13 cellular contexts compared by ENCODE assay signal in genomic region chr11:117822522-117823033, GRCh38. TPM values are rescaled to one million over a fixed set of nuclear protein-coding genes. Genes with fewer than 3 reads are reported as not detected.
DNase-seq lines count a peak whose midpoint lies in the region; ATAC-seq and TF ChIP-seq lines count a peak whose summit lies in the region.
"Had no signal": no experiment of that assay in that cellular context is flagged by ENCODE, and none has a peak within 500 bp of the region (broad histone marks: within the 10 kb centered on the region; RNA-seq: fewer than 3 reads in every experiment).

No MANE protein-coding gene starts in this region.

- DNase-seq in activated CD8-positive, alpha-beta memory T cell treated with anti-CD3 and anti-CD28 coated beads for 24 hours, result peak; percentile 52
- DNase-seq in activated CD8-positive, alpha-beta memory T cell treated with anti-CD3 and anti-CD28 coated beads, Interleukin-2, amount 50 U/mL, for 48 hours, result no peak
- DNase-seq in T-helper 17 cell (no peak), esophagus muscularis mucosa (ENCODE audit: extremely low spot score) (no peak), H4 (ENCODE audit: low spot score) (no peak), pons (ENCODE audit: low spot score) (no peak), AML-193 (lab: John Stamatoyannopoulos, UW) (no peak)
- no peak for DNase-seq in stimulated activated effector memory CD8-positive, alpha-beta T cell treated with anti-CD3 and anti-CD28 coated beads, Interleukin-12 subunit alpha, Interleukin-12 subunit beta, amount 100 ng/mL, for 72 hours (ENCODE audit: low spot score in 2 of 2)
- DNase-seq: NCI-H1694 treated with DMSO at 0.1 percent for 48 hours had no signal

- H3K4me1 Mint-ChIP-seq in T-helper 17 cell, result peaks cover 32% of the 10 kb centered on the region
- H3K4me1 Mint-ChIP-seq in stimulated activated effector memory CD8-positive, alpha-beta T cell treated with anti-CD3 and anti-CD28 coated beads, Interleukin-12 subunit alpha, Interleukin-12 subunit beta, amount 100 ng/mL, for 72 hours, result peaks cover 71% of the 10 kb centered on the region

- peaks cover 0 to 29% (median 0%) of the 10 kb centered on the region in 4 donors for H3K27me3 ChIP-seq in esophagus muscularis mucosa
- H3K27me3 ChIP-seq: gastrocnemius medialis, tibial nerve had no signal

- H3K9me3 ChIP-seq in T-helper 17 cell (ENCODE audit: control insufficient read depth, low read length, poor library complexity, severe bottlenecking) (no peaks in the 10 kb centered on the region), esophagus muscularis mucosa (no peaks in the 10 kb centered on the region)
- H3K9me3 ChIP-seq: gastrocnemius medialis, tibial nerve had no signal

- TF ChIP-seq CTCF in esophagus muscularis mucosa (IDR thresholded peaks at IDR 0.05), result no peak

- TF ChIP-seq EP300 in esophagus muscularis mucosa (IDR thresholded peaks at IDR 0.05), result no peak

- intact Hi-C loops in esophagus muscularis mucosa (cut with DNase I), result no loop called here

- peak overlapping the region; percentile 88 for H3K27ac Mint-ChIP-seq in T-helper 17 cell
- peak overlapping the region; percentile 93 for H3K27ac Mint-ChIP-seq in stimulated activated effector memory CD8-positive, alpha-beta T cell treated with anti-CD3 and anti-CD28 coated beads, Interleukin-12 subunit alpha, Interleukin-12 subunit beta, amount 100 ng/mL, for 72 hours
- H3K27ac Mint-ChIP-seq: T-helper 2 cell treated with Interferon-gamma antibody and Interleukin-4, amounts not matched to agents 5 μg/mL and 100 μg/mL, for 36 hours had no signal

- 88% methylated on average over 10 of the region's 17 CpGs for WGBS in esophagus muscularis mucosa

- H3K4me3 ChIP-seq in esophagus muscularis mucosa, result no peak overlapping the region
- H3K4me3 ChIP-seq: gastrocnemius medialis, tibial nerve had no signal

- H3K4me3 Mint-ChIP-seq in T-helper 17 cell, result no peak overlapping the region
- no peak overlapping the region for H3K4me3 Mint-ChIP-seq in stimulated activated effector memory CD8-positive, alpha-beta T cell treated with anti-CD3 and anti-CD28 coated beads, Interleukin-12 subunit alpha, Interleukin-12 subunit beta, amount 100 ng/mL, for 72 hours
- H3K4me3 Mint-ChIP-seq: T-helper 2 cell treated with Interferon-gamma antibody and Interleukin-4, amounts not matched to agents 5 μg/mL and 100 μg/mL, for 36 hours had no signal

- no peak for ATAC-seq in T-helper 17 cell
- ATAC-seq in stimulated activated effector memory CD8-positive, alpha-beta T cell treated with anti-CD3 and anti-CD28 coated beads, Interleukin-12 subunit alpha, Interleukin-12 subunit beta, amount 100 ng/mL, for 72 hours, result no peak
- ATAC-seq: gastrocnemius medialis had no signal

- H3K27me3 Mint-ChIP-seq in T-helper 17 cell, result no peaks in the 10 kb centered on the region

- peaks cover 20 to 59% (median 48%) of the 10 kb centered on the region in 4 donors for H3K4me1 ChIP-seq in esophagus muscularis mucosa

- peak overlapping the region; percentile 64 to 79 (median 78) for H3K27ac ChIP-seq in esophagus muscularis mucosa (replicated peaks in 1 of 4)

- no peaks in the 10 kb centered on the region for H3K9me3 Mint-ChIP-seq in stimulated activated effector memory CD8-positive, alpha-beta T cell treated with anti-CD3 and anti-CD28 coated beads, Interleukin-12 subunit alpha, Interleukin-12 subunit beta, amount 100 ng/mL, for 72 hours
- H3K9me3 Mint-ChIP-seq: T-helper 2 cell treated with Interferon-gamma antibody and Interleukin-4, amounts not matched to agents 5 μg/mL and 100 μg/mL, for 36 hours had no signal

- TF ChIP-seq POLR2A in esophagus muscularis mucosa (IDR thresholded peaks at IDR 0.05; ENCODE audit: low read depth), result no peak

- H3K36me3 ChIP-seq in esophagus muscularis mucosa, result no peaks in the 10 kb centered on the region
- H3K36me3 ChIP-seq: gastrocnemius medialis, tibial nerve had no signal

- no peaks in the 10 kb centered on the region for H3K36me3 Mint-ChIP-seq in T-helper 17 cell (ENCODE audit: low read depth)
- peaks cover 13% of the 10 kb centered on the region for H3K36me3 Mint-ChIP-seq in stimulated activated effector memory CD8-positive, alpha-beta T cell treated with anti-CD3 and anti-CD28 coated beads, Interleukin-12 subunit alpha, Interleukin-12 subunit beta, amount 100 ng/mL, for 72 hours

RNA-seq across cellular contexts. Expression of gene FXYD2, which starts 2.0 kb away (rescaled TPM):
- 1 to 10 TPM in 1 of 2 donors, not detected in 1; 1.3 TPM for total RNA-seq in T-helper 17 cell
- 1 to 10 TPM in 3 of 4 donors, under 1 TPM in 1; 0.52 to 5.8 (median 3.7) TPM for total RNA-seq in esophagus muscularis mucosa
- total RNA-seq in H4 (2014; rRNA removed; shearing (Covaris generic)), result not detected in 2 replicates
- total RNA-seq: A172 had no signal

RNA-seq across cellular contexts. Expression of gene DSCAML1, which starts 25.6 kb away (rescaled TPM):
- total RNA-seq in T-helper 17 cell (under 1 TPM; 0.21 to 0.92 TPM), esophagus muscularis mucosa (1 to 10 TPM in 2 of 4 donors, under 1 TPM in 2; 0.50 to 5.8 (median 1.2) TPM)
- total RNA-seq in H4 (2014; rRNA removed; shearing (Covaris generic)), result not detected in 2 replicates
- total RNA-seq: A172 had no signal

RNA-seq across cellular contexts. Expression of gene FXYD6, which starts 53.9 kb away (rescaled TPM):
- total RNA-seq in T-helper 17 cell (under 1 TPM in 1 of 2 donors, not detected in 1; 0.62 TPM), esophagus muscularis mucosa (100 to 1,000 TPM in 2 of 4 donors, 10 to 100 TPM in 2; 78.9 to 105 (median 91.5) TPM)
- total RNA-seq in H4 (2014; rRNA removed; shearing (Covaris generic)), result 12.8 and 15.8 TPM in 2 replicates
